Comparison of ENCODE assay signal across 14 cellular contexts in genomic region chr14:68987653-68988036, GRCh38. TPM values are rescaled to one million over a fixed set of nuclear protein-coding genes. Genes with fewer than 3 reads are reported as not detected.
DNase-seq lines count a peak whose midpoint lies in the region; ATAC-seq and TF ChIP-seq lines count a peak whose summit lies in the region.
"Had no signal": no experiment of that assay in that cellular context is flagged by ENCODE, and none has a peak within 500 bp of the region (broad histone marks: within the 10 kb centered on the region; RNA-seq: fewer than 3 reads in every experiment).

No MANE protein-coding gene starts in this region.

- no peaks in the 10 kb centered on the region for H3K79me2 ChIP-seq in HCT116 (ENCODE audit: insufficient read depth, low read length)

- H3K9me2 ChIP-seq in HCT116 (ENCODE audit: insufficient read depth): no peaks in the 10 kb centered on the region

- H3K27me3 ChIP-seq in HCT116 (ENCODE audit: insufficient read depth, low read length) (no peaks in the 10 kb centered on the region), foreskin keratinocyte (peaks cover 5% of the 10 kb centered on the region)
- H3K27me3 ChIP-seq: sigmoid colon had no signal

- CTCF ChIA-PET in HCT116 (lab: Charles Lee): no interaction called here

- ATAC-seq in HCT116: peak; percentile 99
- ATAC-seq in foreskin keratinocyte: peak; percentile 24
- ATAC-seq in HG03565 (IDR thresholded peaks at IDR 0.05; ENCODE audit: unreplicated experiment): no peak
- ATAC-seq: Right ventricle myocardium inferior had no signal

- intact Hi-C loops in HCT116 (cut with micrococcal nuclease): no loop called here

- no peak overlapping the region for H3K4me3 ChIP-seq in HCT116 (replicated peaks in 1 of 2; ENCODE audit: low read depth in 1 of 2, low read length in 2 of 2)
- H3K4me3 ChIP-seq: lung, sigmoid colon had no signal

- H3K9ac ChIP-seq in HCT116 (ENCODE audit: low read length): no peak overlapping the region

- H3K4me2 ChIP-seq in HCT116 (ENCODE audit: low read length): no peak overlapping the region

- TF ChIP-seq RAD21 in HCT116 (IDR thresholded peaks at IDR 0.05; ENCODE audit: low read depth): no peak

- RAD21 ChIA-PET in HCT116 (lab: Charles Lee; ENCODE audit: low non-redundant PET in 1 of 2, low total read pairs in 2 of 2, uncharacterized antibody in 2 of 2, unreplicated experiment in 2 of 2): no interaction called here

- peaks cover 5 to 6% of the 10 kb centered on the region in 2 experiments; a peak in 2 of 4 replicates for H3K4me1 ChIP-seq in HCT116 (ENCODE audit: control insufficient read depth in 1 of 2, insufficient read depth in 2 of 2, low read length in 2 of 2)
- peaks cover 7% of the 10 kb centered on the region for H3K4me1 ChIP-seq in foreskin keratinocyte

- POLR2A ChIA-PET in HCT116 (lab: Charles Lee): no interaction called here

- no peak overlapping the region for H2AFZ ChIP-seq in HCT116 (ENCODE audit: low read depth, low read length, poor library complexity, severe bottlenecking)

- no peaks in the 10 kb centered on the region for H3K36me3 ChIP-seq in HCT116 (ENCODE audit: control insufficient read depth in 1 of 2, insufficient read depth in 2 of 2, low read length in 2 of 2)
- H3K36me3 ChIP-seq: sigmoid colon had no signal

- no TSS peak for BruUV-seq in HCT116 (replicated peaks; lab: Mats Ljungman, UMichigan)

- peak; percentile 69 for DNase-seq in DMS 273 (lab: John Stamatoyannopoulos, UW; ENCODE audit: unreplicated experiment)
- DNase-seq in HCT116 (ENCODE audit: low read depth, low spot score): no peak
- peak; percentile 44 for DNase-seq in OCI-M2 (lab: John Stamatoyannopoulos, UW; ENCODE audit: unreplicated experiment)
- DNase-seq in foreskin keratinocyte: no peak
- DNase-seq in AG20443 (ENCODE audit: low spot score): no peak
- no peak for DNase-seq in KG1 (lab: John Stamatoyannopoulos, UW)
- no peak for DNase-seq in GM20000 (ENCODE audit: low spot score)
- DNase-seq: activated CD8-positive, alpha-beta memory T cell treated with anti-CD3 and anti-CD28 coated beads, Interleukin-2, amount 50 U/mL, for 4 hours; C1 segment of cervical spinal cord; central memory CD4-positive, alpha-beta T cell; sigmoid colon had no signal

- no peaks in the 10 kb centered on the region for H3K9me3 ChIP-seq in HCT116 (ENCODE audit: control insufficient read depth in 1 of 2, insufficient read depth in 1 of 2, low read depth in 1 of 2, low read length in 2 of 2)
- H3K9me3 ChIP-seq: sigmoid colon had no signal

- H3K27ac ChIP-seq in HCT116 (ENCODE audit: low read depth, low read length) (no peak overlapping the region), foreskin keratinocyte (no peak overlapping the region)

- TF ChIP-seq POLR2A in HCT116 (IDR thresholded peaks at IDR 0.05; ENCODE audit: borderline replicate concordance, extremely low read depth, insufficient read depth, insufficient read length): no peak

- no peak for TF ChIP-seq CTCF in HCT116 (IDR thresholded peaks at IDR 0.05 in 2 of 3, conservative IDR thresholded peaks at IDR 0.05 in 1 of 3; ENCODE audit: borderline replicate concordance in 1 of 3, insufficient read depth in 1 of 3, low read depth in 2 of 3, low read length in 2 of 3)
- TF ChIP-seq CTCF in foreskin keratinocyte (conservative IDR thresholded peaks at IDR 0.05): no peak
- no peak for TF ChIP-seq CTCF in GM20000 (IDR thresholded peaks at IDR 0.05; ENCODE audit: extremely low read depth, missing control alignments)

- no peaks in the 10 kb centered on the region for H4K20me1 ChIP-seq in HCT116 (ENCODE audit: insufficient read depth)

TF ChIP-seq in HCT116, 20 proteins besides CTCF, POLR2A, EP300 and RAD21:
- TF ChIP-seq EGR1 (IDR thresholded peaks at IDR 0.05; ENCODE audit: low read depth) (no peak), SIN3A (IDR thresholded peaks at IDR 0.05; ENCODE audit: low read depth) (no peak), MAX (IDR thresholded peaks at IDR 0.05) (no peak), CBX3 (IDR thresholded peaks at IDR 0.05; ENCODE audit: low read depth) (no peak), SRF (IDR thresholded peaks at IDR 0.05; ENCODE audit: low read depth) (no peak), JUND (IDR thresholded peaks at IDR 0.05) (no peak), POLR2AphosphoS5 (IDR thresholded peaks at IDR 0.05; ENCODE audit: low read depth, low read length) (no peak), YY1 (IDR thresholded peaks at IDR 0.05; ENCODE audit: extremely low read depth, insufficient replicate concordance, low read depth, low read length) (no peak), SP1 (IDR thresholded peaks at IDR 0.05; ENCODE audit: low read depth) (no peak), REST (IDR thresholded peaks at IDR 0.05; ENCODE audit: low read depth) (no peak), ZNF274 (IDR thresholded peaks at IDR 0.05; ENCODE audit: low read depth, low read length) (no peak), EZH2phosphoT487 (IDR thresholded peaks at IDR 0.05; ENCODE audit: borderline replicate concordance) (no peak), ZFX (IDR thresholded peaks at IDR 0.05) (no peak), ATF3 (IDR thresholded peaks at IDR 0.05) (no peak), EZH2 (IDR thresholded peaks at IDR 0.05) (no peak), ELF1 (IDR thresholded peaks at IDR 0.05; ENCODE audit: borderline replicate concordance, low read depth) (no peak)
- TF ChIP-seq, protein P1, sequence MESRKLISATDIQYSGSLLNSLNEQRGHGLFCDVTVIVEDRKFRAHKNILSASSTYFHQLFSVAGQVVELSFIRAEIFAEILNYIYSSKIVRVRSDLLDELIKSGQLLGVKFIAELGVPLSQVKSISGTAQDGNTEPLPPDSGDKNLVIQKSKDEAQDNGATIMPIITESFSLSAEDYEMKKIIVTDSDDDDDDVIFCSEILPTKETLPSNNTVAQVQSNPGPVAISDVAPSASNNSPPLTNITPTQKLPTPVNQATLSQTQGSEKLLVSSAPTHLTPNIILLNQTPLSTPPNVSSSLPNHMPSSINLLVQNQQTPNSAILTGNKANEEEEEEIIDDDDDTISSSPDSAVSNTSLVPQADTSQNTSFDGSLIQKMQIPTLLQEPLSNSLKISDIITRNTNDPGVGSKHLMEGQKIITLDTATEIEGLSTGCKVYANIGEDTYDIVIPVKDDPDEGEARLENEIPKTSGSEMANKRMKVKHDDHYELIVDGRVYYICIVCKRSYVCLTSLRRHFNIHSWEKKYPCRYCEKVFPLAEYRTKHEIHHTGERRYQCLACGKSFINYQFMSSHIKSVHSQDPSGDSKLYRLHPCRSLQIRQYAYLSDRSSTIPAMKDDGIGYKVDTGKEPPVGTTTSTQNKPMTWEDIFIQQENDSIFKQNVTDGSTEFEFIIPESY (IDR thresholded peaks at IDR 0.05; ENCODE audit: extremely low read depth, insufficient replicate concordance, low read length): no peak

RNA-seq across cellular contexts. Expression of gene ACTN1, which starts 8.5 kb away (rescaled TPM):
- 123 TPM for total RNA-seq in HCT116 (2021; ENCODE audit: unreplicated experiment)
- 134 and 167 TPM in 2 replicates for polyA plus RNA-seq in HCT116 (2012)
- 687 and 748 TPM in 2 replicates for total RNA-seq in foreskin keratinocyte
- polyA plus RNA-seq in foreskin keratinocyte: 401 and 426 TPM in 2 replicates

Comparison
In these comparisons a context has a peak if more than half of its experiments do, and no peak if none do; other contexts are left out.
1. DNase-seq: peak in DMS 273 (single experiment) and OCI-M2 (single experiment); none in HCT116 (single experiment), foreskin keratinocyte (0 of 2), AG20443 (single experiment), KG1 (single experiment) and GM20000 (single experiment).